Comparison of ENCODE assay signal across 36 cellular contexts in genomic region chr10:101704306-101704705, GRCh38.
"Had no signal": no experiment of that assay in that cellular context is flagged by ENCODE, and none has a peak within 500 bp of the region (broad histone marks: within the 10 kb centered on the region; RNA-seq: fewer than 3 reads in every experiment).

No MANE protein-coding gene starts in this region.

- DNase-seq: activated B cell treated with CpG ODN at 0.5 μM for 24 hours; activated CD4-positive, alpha-beta memory T cell treated with anti-CD3 and anti-CD28 coated beads for 36 hours; activated CD4-positive, alpha-beta T cell treated with anti-CD3 and anti-CD28 coated beads for 4 hours; activated CD4-positive, alpha-beta T cell treated with anti-CD3 and anti-CD28 coated beads, Interleukin-2, amount 50 U/mL, for 1 hour; activated CD4-positive, CD25-positive, alpha-beta regulatory T cell treated with anti-CD3 and anti-CD28 coated beads, Interleukin-2, amount 50 U/mL, for 72 hours; activated CD8-positive, alpha-beta memory T cell treated with anti-CD3 and anti-CD28 coated beads for 24 hours; activated CD8-positive, alpha-beta memory T cell treated with anti-CD3 and anti-CD28 coated beads, Interleukin-2, amount 10 ng/mL, durations not matched to agents 7 days and 5 days; activated CD8-positive, alpha-beta memory T cell treated with anti-CD3 and anti-CD28 coated beads, Interleukin-2, amount 50 U/mL, for 48 hours; activated effector memory CD4-positive, alpha-beta T cell treated with Interleukin-2 at 50 U/mL for 16 hours; activated naive CD8-positive, alpha-beta T cell treated with anti-CD3 and anti-CD28 coated beads, Interleukin-2, amount 10 ng/mL, durations not matched to agents 7 days and 5 days; activated T-cell treated with anti-CD3 and anti-CD28 coated beads, Interleukin-2, amount 50 U/mL, for 48 hours; amygdala; colonic mucosa; NCI-H1092 treated with DMSO at 0.1 percent for 48 hours; NCI-H1417; NCI-H146; NCI-H187; NCI-H2029 treated with DMSO at 0.1 percent for 48 hours; NCI-H2107; NCI-H2171; NCI-H510A; NCI-H526; NCI-H774; PC-3; Peyer's patch; RPMI8226; SHP77 treated with DMSO at 0.1 percent for 48 hours; SW 1271; T-helper 1 cell had no signal

- H3K9me3 ChIP-seq: ascending aorta, colonic mucosa, Peyer's patch had no signal

- ATAC-seq: activated CD8-positive, alpha-beta memory T cell treated with anti-CD3 and anti-CD28 coated beads, Interleukin-2, amount 10 ng/mL, durations not matched to agents 7 days and 5 days; PC-3; SK-N-SH treated with all-trans-retinoic acid at 6 μM for 48 hours had no signal

- H3K36me3 ChIP-seq: ascending aorta, cardiac muscle cell, colonic mucosa, Peyer's patch had no signal

- H3K4me2 ChIP-seq: KMS-11 had no signal

- H3K27ac ChIP-seq: ascending aorta, cardiac muscle cell, colonic mucosa, KMS-11, Peyer's patch had no signal

- H3K4me3 ChIP-seq: ascending aorta, cardiac muscle cell, colonic mucosa, Peyer's patch had no signal

- H3K4me1 ChIP-seq: ascending aorta, colonic mucosa, Peyer's patch had no signal

- H3K36me3 Mint-ChIP-seq: activated CD4-positive, alpha-beta memory T cell treated with anti-CD3 and anti-CD28 coated beads for 36 hours had no signal

- H3K9me3 Mint-ChIP-seq: activated B cell treated with CpG ODN at 0.5 μM for 24 hours; activated CD4-positive, alpha-beta memory T cell treated with anti-CD3 and anti-CD28 coated beads for 36 hours; activated naive CD4-positive, alpha-beta T cell treated with anti-CD3 and anti-CD28 coated beads, Interleukin-2, amount 50 U/mL, for 24 hours; activated naive CD8-positive, alpha-beta T cell treated with anti-CD3 and anti-CD28 coated beads, Interleukin-2, amount 10 ng/mL, durations not matched to agents 7 days and 5 days; central memory CD8-positive, alpha-beta T cell had no signal

- H3K27ac Mint-ChIP-seq: activated B cell treated with CpG ODN at 0.5 μM for 24 hours; activated CD4-positive, alpha-beta memory T cell treated with anti-CD3 and anti-CD28 coated beads for 36 hours; activated CD8-positive, alpha-beta memory T cell treated with anti-CD3 and anti-CD28 coated beads, Interleukin-2, amount 10 ng/mL, durations not matched to agents 7 days and 5 days; activated naive CD4-positive, alpha-beta T cell treated with anti-CD3 and anti-CD28 coated beads, Interleukin-2, amount 50 U/mL, for 24 hours; activated naive CD8-positive, alpha-beta T cell treated with anti-CD3 and anti-CD28 coated beads, Interleukin-2, amount 10 ng/mL, durations not matched to agents 7 days and 5 days had no signal

- H3K9ac ChIP-seq: KMS-11 had no signal

- H3K4me1 Mint-ChIP-seq: activated B cell treated with CpG ODN at 0.5 μM for 24 hours; central memory CD8-positive, alpha-beta T cell had no signal

- H3K4me3 Mint-ChIP-seq: activated B cell treated with CpG ODN at 0.5 μM for 24 hours; activated CD4-positive, alpha-beta memory T cell treated with anti-CD3 and anti-CD28 coated beads for 36 hours; activated CD8-positive, alpha-beta memory T cell treated with anti-CD3 and anti-CD28 coated beads, Interleukin-2, amount 10 ng/mL, durations not matched to agents 7 days and 5 days; activated naive CD4-positive, alpha-beta T cell treated with anti-CD3 and anti-CD28 coated beads, Interleukin-2, amount 50 U/mL, for 24 hours; activated naive CD8-positive, alpha-beta T cell treated with anti-CD3 and anti-CD28 coated beads, Interleukin-2, amount 10 ng/mL, durations not matched to agents 7 days and 5 days; central memory CD8-positive, alpha-beta T cell had no signal

- FAIRE-seq: TTC549 had no signal

- H3K27me3 ChIP-seq: ascending aorta, cardiac muscle cell, colonic mucosa, Peyer's patch had no signal
